8 cellular contexts compared by ENCODE assay signal in genomic region chr7:39709768-39710291, GRCh38.
DNase-seq lines count a peak whose midpoint lies in the region; ATAC-seq and TF ChIP-seq lines count a peak whose summit lies in the region.

No MANE protein-coding gene starts in this region.

- H3K4me3 ChIP-seq in osteoblast (ENCODE audit: insufficient read depth, low read length) (no peak overlapping the region), tibial artery (no peak overlapping the region)

- H3K4me1 Mint-ChIP-seq in T-helper 17 cell: no peaks in the 10 kb centered on the region

- peaks cover 3% of the 10 kb centered on the region for H3K36me3 Mint-ChIP-seq in T-helper 17 cell (ENCODE audit: low read depth)

- H3K4me2 ChIP-seq in osteoblast (ENCODE audit: insufficient read depth, low read length): no peak overlapping the region

- no peaks in the 10 kb centered on the region for H3K79me2 ChIP-seq in osteoblast (ENCODE audit: insufficient read depth, low read length)

- intact Hi-C loops in tibial artery (cut with DNase I; ENCODE audit: low total_unique reads): no loop called here

- H3K27ac ChIP-seq in osteoblast (ENCODE audit: low read depth, low read length) (no peak overlapping the region), tibial artery (no peak overlapping the region)

- no peak overlapping the region for H3K4me3 Mint-ChIP-seq in T-helper 17 cell

- DNase-seq in LHCN-M2 (ENCODE audit: low read depth): peak; percentile 63
- peak; percentile 83 for DNase-seq in dedifferentiated amniotic fluid mesenchymal stem cell (ENCODE audit: extremely low spot score)
- DNase-seq in osteoblast (ENCODE audit: insufficient read length, low spot score, missing footprints): peak; percentile 73
- DNase-seq in tibial artery: no peak
- DNase-seq in T-helper 17 cell: no peak
- no peak for DNase-seq in NK-92 treated with Interleukin-12 subunit alpha and Interleukin-12 subunit beta, amount 100 ng/mL, for 24 hours (lab: John Stamatoyannopoulos, UW)

- H2AFZ ChIP-seq in osteoblast (ENCODE audit: low read length): no peak overlapping the region

- H4K20me1 ChIP-seq in osteoblast (ENCODE audit: insufficient read depth, low read length): peaks cover 3% of the 10 kb centered on the region

- H3K36me3 ChIP-seq in osteoblast (ENCODE audit: insufficient read depth, low read length) (peaks cover 11% of the 10 kb centered on the region), tibial artery (peaks cover 0 to 10% (median 7%) of the 10 kb centered on the region in 3 donors)

- H3K9me3 ChIP-seq in osteoblast (ENCODE audit: low read depth, low read length) (no peaks in the 10 kb centered on the region), tibial artery (peaks cover 0 to 17% (median 9%) of the 10 kb centered on the region in 3 donors), T-helper 17 cell (ENCODE audit: control insufficient read depth, low read length, poor library complexity, severe bottlenecking) (no peaks in the 10 kb centered on the region)

- H3K27ac Mint-ChIP-seq in T-helper 17 cell: no peak overlapping the region

- no peaks in the 10 kb centered on the region for H3K27me3 ChIP-seq in osteoblast (ENCODE audit: insufficient read depth, low read length)
- no peaks in the 10 kb centered on the region for H3K27me3 ChIP-seq in tibial artery

- no peaks in the 10 kb centered on the region for H3K27me3 Mint-ChIP-seq in T-helper 17 cell

- ATAC-seq in GM19395 (IDR thresholded peaks at IDR 0.05; ENCODE audit: unreplicated experiment): peak; percentile 89
- no peak for ATAC-seq in HG03097 (IDR thresholded peaks at IDR 0.05; ENCODE audit: low FRiP score, unreplicated experiment)
- ATAC-seq in T-helper 17 cell: no peak

- H3K4me1 ChIP-seq in osteoblast (ENCODE audit: insufficient read depth, low read length) (peaks cover 4% of the 10 kb centered on the region), tibial artery (peaks cover 0 to 6% (median 0%) of the 10 kb centered on the region in 4 donors)

- no peak for TF ChIP-seq CTCF in osteoblast (IDR thresholded peaks at IDR 0.05; ENCODE audit: extremely low read depth, low read depth, low read length)
- no peak for TF ChIP-seq CTCF in tibial artery (IDR thresholded peaks at IDR 0.05)

Comparison
In these comparisons a context has a peak if more than half of its experiments do, and no peak if none do; other contexts are left out.
1. DNase-seq: peak in LHCN-M2 (single experiment), dedifferentiated amniotic fluid mesenchymal stem cell (single experiment) and osteoblast (single experiment); none in tibial artery (0 of 2), T-helper 17 cell (0 of 3) and NK-92 treated with Interleukin-12 subunit alpha and Interleukin-12 subunit beta, amount 100 ng/mL, for 24 hours (single experiment).